Comparison of ENCODE assay signal across 1 cellular context in the genomic region with DNA sequence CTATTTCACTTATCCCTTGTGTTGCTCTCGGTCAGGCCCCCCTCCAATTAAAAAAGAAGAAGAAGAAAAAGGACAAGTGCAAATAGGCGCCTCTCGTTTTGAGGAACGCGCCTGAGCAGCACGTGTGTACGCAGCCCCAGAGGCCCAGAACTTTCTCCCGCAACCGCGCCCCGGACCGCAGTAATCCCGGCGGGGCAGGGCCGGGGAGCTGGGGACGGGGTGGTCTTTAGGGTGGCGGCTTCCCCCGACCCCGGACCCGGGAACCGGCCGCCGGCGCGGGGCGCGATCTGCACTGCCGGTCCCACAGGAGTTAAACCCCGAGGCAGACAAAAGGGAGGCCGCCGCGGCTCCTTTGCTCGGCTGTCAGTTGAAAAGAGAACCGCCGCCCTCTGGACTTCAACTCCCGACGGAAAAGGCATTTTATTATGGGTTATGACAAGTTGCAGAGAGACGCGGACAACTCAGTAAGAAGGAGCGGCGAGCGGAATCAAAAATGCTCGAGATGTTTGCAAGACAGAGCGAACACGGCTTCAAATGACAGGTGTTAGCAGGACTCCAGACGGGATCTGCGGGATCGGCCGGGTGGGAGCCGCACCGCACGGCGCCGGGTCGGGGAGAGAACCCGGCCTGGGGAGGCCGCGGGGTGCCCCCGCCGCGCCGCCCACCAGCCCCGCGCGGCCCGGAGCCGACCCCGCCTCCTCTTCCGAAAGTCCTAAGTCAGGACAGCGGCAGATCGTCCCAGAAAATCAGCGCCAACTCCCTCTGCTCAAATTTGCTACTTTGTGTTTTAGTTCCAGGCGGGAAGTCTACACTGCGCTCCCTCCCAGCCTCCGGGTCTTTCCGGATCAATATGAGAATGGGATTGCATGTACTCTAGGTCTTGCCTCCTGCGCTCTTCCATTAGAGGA.
TF ChIP-seq lines count a peak whose summit lies in the region.

No MANE protein-coding gene starts in this region.

TF ChIP-seq in IMR-90, 13 proteins besides CTCF, POLR2A, EP300 and RAD21:
- no peak for TF ChIP-seq SMC3 (IDR thresholded peaks at IDR 0.05; ENCODE audit: low read depth, low read length)
- no peak for TF ChIP-seq MAZ (IDR thresholded peaks at IDR 0.05; ENCODE audit: borderline replicate concordance, low read depth, low read length)
- no peak for TF ChIP-seq CEBPB (IDR thresholded peaks at IDR 0.05; ENCODE audit: low read depth, low read length)
- TF ChIP-seq MXI1 (IDR thresholded peaks at IDR 0.05; ENCODE audit: borderline replicate concordance, low read depth, low read length): no peak
- TF ChIP-seq MAFK (IDR thresholded peaks at IDR 0.05; ENCODE audit: low read depth, low read length): no peak
- TF ChIP-seq, protein P1, sequence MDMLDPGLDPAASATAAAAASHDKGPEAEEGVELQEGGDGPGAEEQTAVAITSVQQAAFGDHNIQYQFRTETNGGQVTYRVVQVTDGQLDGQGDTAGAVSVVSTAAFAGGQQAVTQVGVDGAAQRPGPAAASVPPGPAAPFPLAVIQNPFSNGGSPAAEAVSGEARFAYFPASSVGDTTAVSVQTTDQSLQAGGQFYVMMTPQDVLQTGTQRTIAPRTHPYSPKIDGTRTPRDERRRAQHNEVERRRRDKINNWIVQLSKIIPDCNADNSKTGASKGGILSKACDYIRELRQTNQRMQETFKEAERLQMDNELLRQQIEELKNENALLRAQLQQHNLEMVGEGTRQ (IDR thresholded peaks at IDR 0.05; ENCODE audit: low read depth, low read length): no peak
- no peak for TF ChIP-seq RFX5 (IDR thresholded peaks at IDR 0.05; ENCODE audit: low read depth, low read length)
- TF ChIP-seq CHD1 (IDR thresholded peaks at IDR 0.05; ENCODE audit: low read depth, low read length): no peak
- no peak for TF ChIP-seq NFE2L2 (IDR thresholded peaks at IDR 0.05; ENCODE audit: low read depth, low read length)
- TF ChIP-seq, protein P2, sequence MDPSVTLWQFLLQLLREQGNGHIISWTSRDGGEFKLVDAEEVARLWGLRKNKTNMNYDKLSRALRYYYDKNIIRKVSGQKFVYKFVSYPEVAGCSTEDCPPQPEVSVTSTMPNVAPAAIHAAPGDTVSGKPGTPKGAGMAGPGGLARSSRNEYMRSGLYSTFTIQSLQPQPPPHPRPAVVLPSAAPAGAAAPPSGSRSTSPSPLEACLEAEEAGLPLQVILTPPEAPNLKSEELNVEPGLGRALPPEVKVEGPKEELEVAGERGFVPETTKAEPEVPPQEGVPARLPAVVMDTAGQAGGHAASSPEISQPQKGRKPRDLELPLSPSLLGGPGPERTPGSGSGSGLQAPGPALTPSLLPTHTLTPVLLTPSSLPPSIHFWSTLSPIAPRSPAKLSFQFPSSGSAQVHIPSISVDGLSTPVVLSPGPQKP (IDR thresholded peaks at IDR 0.05; ENCODE audit: borderline replicate concordance, low read depth, low read length): no peak
- TF ChIP-seq FOS (IDR thresholded peaks at IDR 0.05; ENCODE audit: low read depth, low read length): no peak
TF ChIP-seq in IMR-90: peak in this region for 0.
